8 cellular contexts compared by ENCODE assay signal in the genomic region with DNA sequence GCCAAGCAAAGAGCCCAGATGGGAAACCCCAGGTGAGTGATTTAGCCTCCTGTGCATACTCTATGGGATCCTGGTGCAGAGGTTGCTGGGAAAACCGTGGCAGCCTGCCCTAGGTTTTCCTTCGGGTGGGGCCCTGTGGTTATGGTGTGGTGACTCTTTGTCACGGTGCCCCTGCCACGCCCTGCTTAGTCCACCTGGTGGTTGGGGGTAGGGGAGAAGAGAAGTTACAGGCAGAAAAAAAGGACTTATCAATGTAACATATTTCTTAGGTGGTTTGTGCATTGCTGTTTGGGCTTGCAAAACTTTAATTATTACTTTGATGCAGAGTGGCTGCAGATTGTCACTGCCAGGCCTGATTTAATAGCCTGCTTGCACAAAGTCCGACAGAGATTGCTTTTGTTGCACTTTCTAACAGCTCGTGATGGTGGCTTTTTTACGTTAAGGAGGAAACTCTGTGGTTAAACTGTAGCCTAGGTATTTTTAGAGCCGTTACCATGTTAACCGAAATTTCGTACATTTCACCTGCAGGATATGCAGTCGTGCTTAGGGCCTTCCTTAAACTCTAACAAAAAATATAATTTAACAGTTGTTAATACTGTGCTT.
DNase-seq lines count a peak whose midpoint lies in the region; ATAC-seq and TF ChIP-seq lines count a peak whose summit lies in the region.

No MANE protein-coding gene starts in this region.

- peak; percentile 49 for ATAC-seq in HG03565 (IDR thresholded peaks at IDR 0.05; ENCODE audit: unreplicated experiment)

- 26% methylated on average over 11 of the region's 11 CpGs for WGBS in prostate gland

- DNase-seq in G401 (ENCODE audit: low spot score) (peak; percentile 83), GM20000 (ENCODE audit: low spot score) (peak; percentile 49), UCSD-AML1 (lab: John Stamatoyannopoulos, UW; ENCODE audit: unreplicated experiment) (peak; percentile 45), prostate gland (ENCODE audit: low spot score) (peak; percentile 17), NCI-H524 treated with DMSO at 0.1 percent for 48 hours (lab: John Stamatoyannopoulos, UW) (no peak), NCI-H446 treated with DMSO at 0.1 percent for 48 hours (lab: John Stamatoyannopoulos, UW) (no peak)
- peak; percentile 8 for DNase-seq in effector CD8-positive, alpha-beta T cell (lab: John Stamatoyannopoulos, UW)

- TF ChIP-seq CTCF in GM20000 (IDR thresholded peaks at IDR 0.05; ENCODE audit: extremely low read depth, missing control alignments), result no peak
- no peak for TF ChIP-seq CTCF in prostate gland (IDR thresholded peaks at IDR 0.05)

- no peaks in the 10 kb centered on the region for H3K27me3 ChIP-seq in prostate gland (replicated peaks; ENCODE audit: insufficient read depth)

- no peaks in the 10 kb centered on the region for H3K4me1 ChIP-seq in prostate gland (replicated peaks)

- no peaks in the 10 kb centered on the region for H3K36me3 ChIP-seq in prostate gland

- intact Hi-C loops in prostate gland (cut with DNase I), result loop anchor here (2.0 to 10.0 kb wide), 3 partner anchors 131 to 525 kb away; no protein-coding TSS in a partner anchor

- H3K27ac ChIP-seq in prostate gland, result no peak overlapping the region

- H3K9me3 ChIP-seq in prostate gland, result no peaks in the 10 kb centered on the region

- in situ Hi-C loops in G401 (cut with HindIII; ENCODE audit: low sequenced_read_pairs), result no loop called here

- no peak overlapping the region for H3K4me3 ChIP-seq in prostate gland

- TF ChIP-seq POLR2A in prostate gland (IDR thresholded peaks at IDR 0.05), result no peak

Comparison
In these comparisons a context has a peak if more than half of its experiments do, and no peak if none do; other contexts are left out.
1. DNase-seq: peak in G401 (single experiment), GM20000 (single experiment), UCSD-AML1 (single experiment), effector CD8-positive, alpha-beta T cell (single experiment) and prostate gland (single experiment); none in NCI-H524 treated with DMSO at 0.1 percent for 48 hours (single experiment) and NCI-H446 treated with DMSO at 0.1 percent for 48 hours (single experiment).